Comparison of ENCODE assay signal across 30 cellular contexts in genomic region chr4:98387345-98388017, GRCh38.
"Had no signal": no experiment of that assay in that cellular context is flagged by ENCODE, and none has a peak within 500 bp of the region (broad histone marks: within the 10 kb centered on the region; RNA-seq: fewer than 3 reads in every experiment).

No MANE protein-coding gene starts in this region.

- H3K27ac Mint-ChIP-seq: activated naive CD8-positive, alpha-beta T cell; nephron; progenitor cell of endocrine pancreas; stimulated activated effector memory CD8-positive, alpha-beta T cell treated with anti-CD3 and anti-CD28 coated beads, Interleukin-12 subunit alpha, Interleukin-12 subunit beta, amount 100 ng/mL, for 72 hours; stimulated activated naive CD8-positive, alpha-beta T cell treated with anti-CD3 and anti-CD28 coated beads, Interleukin-15, Interleukin-2, amounts not matched to agents 100 ng/mL and 50 ng/mL, for 24 hours had no signal

- H3K36me3 ChIP-seq: colonic mucosa, neutrophil, ovary, thoracic aorta had no signal

- H3K36me3 Mint-ChIP-seq: stimulated activated effector memory CD8-positive, alpha-beta T cell treated with anti-CD3 and anti-CD28 coated beads, Interleukin-12 subunit alpha, Interleukin-12 subunit beta, amount 100 ng/mL, for 72 hours had no signal

- H3K4me1 Mint-ChIP-seq: stimulated activated effector memory CD8-positive, alpha-beta T cell treated with anti-CD3 and anti-CD28 coated beads, Interleukin-12 subunit alpha, Interleukin-12 subunit beta, amount 100 ng/mL, for 72 hours had no signal

- H3K4me3 Mint-ChIP-seq: activated naive CD8-positive, alpha-beta T cell; nephron; stimulated activated effector memory CD8-positive, alpha-beta T cell treated with anti-CD3 and anti-CD28 coated beads, Interleukin-12 subunit alpha, Interleukin-12 subunit beta, amount 100 ng/mL, for 72 hours; stimulated activated naive CD8-positive, alpha-beta T cell treated with anti-CD3 and anti-CD28 coated beads, Interleukin-15, Interleukin-2, amounts not matched to agents 100 ng/mL and 50 ng/mL, for 24 hours had no signal

- H3K9me3 ChIP-seq: body of pancreas, colonic mucosa, neutrophil, ovary, thoracic aorta had no signal

- H3K9me3 Mint-ChIP-seq: nephron; stimulated activated effector memory CD8-positive, alpha-beta T cell treated with anti-CD3 and anti-CD28 coated beads, Interleukin-12 subunit alpha, Interleukin-12 subunit beta, amount 100 ng/mL, for 72 hours; stimulated activated naive CD8-positive, alpha-beta T cell treated with anti-CD3 and anti-CD28 coated beads, Interleukin-15, Interleukin-2, amounts not matched to agents 100 ng/mL and 50 ng/mL, for 24 hours had no signal

- ATAC-seq: activated CD4-positive, CD25-positive, alpha-beta regulatory T cell treated with anti-CD3 and anti-CD28 coated beads, Interleukin-2, amount 50 U/mL, for 24 hours; body of pancreas; left lobe of liver; sciatic nerve; stimulated activated effector memory CD8-positive, alpha-beta T cell treated with anti-CD3 and anti-CD28 coated beads, Interleukin-12 subunit alpha, Interleukin-12 subunit beta, amount 100 ng/mL, for 72 hours had no signal

- H3K4me1 ChIP-seq: body of pancreas, colonic mucosa had no signal

- H3K4me3 ChIP-seq: body of pancreas, colonic mucosa, dorsolateral prefrontal cortex, lung, ovary, skin epidermis, thoracic aorta had no signal

- H3K27ac ChIP-seq: body of pancreas, colonic mucosa, dorsolateral prefrontal cortex, neutrophil, ovary, skin epidermis, thoracic aorta, VCaP had no signal

- H3K27me3 ChIP-seq: body of pancreas, colonic mucosa, dorsolateral prefrontal cortex, neutrophil, ovary had no signal

- DNase-seq: activated CD4-positive, alpha-beta T cell treated with anti-CD3 and anti-CD28 coated beads for 48 hours; activated CD4-positive, alpha-beta T cell treated with anti-CD3 and anti-CD28 coated beads, Interleukin-2, amount 50 U/mL, for 48 hours; activated CD8-positive, alpha-beta memory T cell treated with anti-CD3 and anti-CD28 coated beads for 24 hours; activated effector memory CD4-positive, alpha-beta T cell treated with Interleukin-2 at 50 U/mL for 16 hours; activated naive CD4-positive, alpha-beta T cell treated with Interleukin-2 at 50 U/mL for 16 hours; anterior cingulate cortex; body of pancreas; cerebellar nuclear complex; colonic mucosa; dorsolateral prefrontal cortex; effector memory CD4-positive, alpha-beta T cell; head of caudate nucleus; hypothalamus; ovary; stimulated activated CD4-positive, alpha-beta T cell treated with anti-CD3 and anti-CD28 coated beads, Interleukin-4, amount 100 ng/mL, for 24 hours; T-helper 2 cell; trophoblast cell had no signal

- H3K27me3 Mint-ChIP-seq: activated naive CD8-positive, alpha-beta T cell; progenitor cell of endocrine pancreas; stimulated activated naive CD8-positive, alpha-beta T cell treated with anti-CD3 and anti-CD28 coated beads, Interleukin-15, Interleukin-2, amounts not matched to agents 100 ng/mL and 50 ng/mL, for 24 hours had no signal
